17 cellular contexts compared by ENCODE assay signal in genomic region chr4:33107813-33108212, GRCh38.
A peak's percentile ranks its signal among the peaks of the same experiment; 100 is the strongest.
DNase-seq lines count a peak whose midpoint lies in the region; ATAC-seq, FAIRE-seq and TF ChIP-seq lines count a peak whose summit lies in the region.
"Had no signal": no experiment of that assay in that cellular context is flagged by ENCODE, and none has a peak within 500 bp of the region (broad histone marks: within the 10 kb centered on the region; RNA-seq: fewer than 3 reads in every experiment).

No MANE protein-coding gene starts in this region.

- no peak for TF ChIP-seq POLR2A in GM18505 (IDR thresholded peaks at IDR 0.05; ENCODE audit: borderline replicate concordance, extremely low read depth, insufficient read depth, insufficient read length)

- no peak for ATAC-seq in GM18505 (IDR thresholded peaks at IDR 0.05; ENCODE audit: unreplicated experiment)
- ATAC-seq: Right ventricle myocardium inferior had no signal

- H3K36me3 Mint-ChIP-seq in endodermal cell (ENCODE audit: low read depth), result no peaks in the 10 kb centered on the region

- no peak overlapping the region for H3K27ac Mint-ChIP-seq in endodermal cell

- H3K9ac ChIP-seq in endodermal cell (ENCODE audit: extremely low read depth, low read length, poor library complexity, severe bottlenecking), result no peak overlapping the region

- WGBS in endodermal cell (ENCODE audit: insufficient coverage in 1 of 2, insufficient read length in 1 of 2), 2 experiments, result 83 to 91% methylated on average over 1 to 2 of the region's 2 CpGs

- peak; percentile 16 for FAIRE-seq in D721Med (lab: Jason Lieb, UNC)
- no peak for FAIRE-seq in bronchial epithelial cell (lab: Jason Lieb, UNC)
- FAIRE-seq: GM12891, GM19239 had no signal

- no peaks in the 10 kb centered on the region for H3K4me1 Mint-ChIP-seq in endodermal cell

- H3K9me3 ChIP-seq in endodermal cell (ENCODE audit: control insufficient read depth, low read length), result no peaks in the 10 kb centered on the region

- no peaks in the 10 kb centered on the region for H3K27me3 Mint-ChIP-seq in endodermal cell (ENCODE audit: insufficient read depth)

- DNase-seq in D721Med (ENCODE audit: insufficient read length, low spot score) (no peak), HT1080 (ENCODE audit: low read depth) (peak; percentile 37), bronchial epithelial cell (ENCODE audit: low read depth) (peak; percentile 1), myocyte (ENCODE audit: low read depth) (peak; percentile 3), HuH-7 (ENCODE audit: low spot score) (no peak), posterior cingulate gyrus (no peak), endodermal cell (no peak)
- DNase-seq: C1 segment of cervical spinal cord, DMS153, HCEC 1CT, NCI-H1105 treated with DMSO at 0.1 percent for 48 hours, NCI-H187, NCI-H446 had no signal

- H3K36me3 ChIP-seq in bronchial epithelial cell (ENCODE audit: control insufficient read depth, insufficient read depth, low read length) (no peaks in the 10 kb centered on the region), endodermal cell (ENCODE audit: control insufficient read depth, insufficient read depth, low read length) (no peaks in the 10 kb centered on the region)

- no peak overlapping the region for H3K27ac ChIP-seq in endodermal cell (ENCODE audit: low read depth, low read length)

- no peaks in the 10 kb centered on the region for H3K4me1 ChIP-seq in endodermal cell (ENCODE audit: control insufficient read depth, insufficient read depth, low read length)

- TF ChIP-seq CTCF in D721Med (IDR thresholded peaks at IDR 0.05; ENCODE audit: insufficient read depth, missing control alignments), result no peak
- TF ChIP-seq CTCF in bronchial epithelial cell (IDR thresholded peaks at IDR 0.05; ENCODE audit: insufficient read depth, low read length, severe bottlenecking), result no peak
- no peak for TF ChIP-seq CTCF in endodermal cell (conservative IDR thresholded peaks at IDR 0.05)

- no peaks in the 10 kb centered on the region for H3K9me3 Mint-ChIP-seq in endodermal cell

- intact Hi-C loops in posterior cingulate gyrus (cut with DNase I), result no loop called here

- H3K4me3 Mint-ChIP-seq in endodermal cell, result no peak overlapping the region

- H3K27me3 ChIP-seq in bronchial epithelial cell (ENCODE audit: control insufficient read depth, insufficient read depth, low read length) (no peaks in the 10 kb centered on the region), endodermal cell (ENCODE audit: control insufficient read depth, insufficient read depth, low read length, poor library complexity, severe bottlenecking) (no peaks in the 10 kb centered on the region)

- H3K4me3 ChIP-seq in bronchial epithelial cell (ENCODE audit: low read depth, low read length) (no peak overlapping the region), endodermal cell (ENCODE audit: low read length) (no peak overlapping the region)

Comparison
In these comparisons a context has a peak if more than half of its experiments do, and no peak if none do; other contexts are left out.
1. DNase-seq: peak in HT1080 (single experiment), bronchial epithelial cell (single experiment) and myocyte (single experiment); none in D721Med (single experiment), HuH-7 (single experiment), posterior cingulate gyrus (0 of 10) and endodermal cell (single experiment).